1 cellular context compared by ENCODE assay signal in genomic region chr13:33217256-33217655, GRCh38.
TF ChIP-seq lines count a peak whose summit lies in the region.

No MANE protein-coding gene starts in this region.

TF ChIP-seq in H1, 55 proteins besides CTCF, POLR2A, EP300 and RAD21:
- TF ChIP-seq TBP (IDR thresholded peaks at IDR 0.05; ENCODE audit: low read depth, low read length): no peak
- no peak for TF ChIP-seq CREB1 (IDR thresholded peaks at IDR 0.05)
- TF ChIP-seq ATF3 (IDR thresholded peaks at IDR 0.05; ENCODE audit: insufficient read depth, low read depth, low read length): no peak
- TF ChIP-seq CEBPB (IDR thresholded peaks at IDR 0.05; ENCODE audit: low read depth, low read length): no peak
- no peak for TF ChIP-seq MAX (IDR thresholded peaks at IDR 0.05)
- TF ChIP-seq E2F6 (IDR thresholded peaks at IDR 0.05): no peak
- TF ChIP-seq GABPA (IDR thresholded peaks at IDR 0.05; ENCODE audit: borderline replicate concordance, insufficient read depth, low read length): no peak
- no peak for TF ChIP-seq CHD7 (IDR thresholded peaks at IDR 0.05; ENCODE audit: insufficient replicate concordance, low read length)
- TF ChIP-seq RBBP5 (IDR thresholded peaks at IDR 0.05; ENCODE audit: borderline replicate concordance, low read depth, low read length): no peak
- TF ChIP-seq BCL11A (IDR thresholded peaks at IDR 0.05; ENCODE audit: low read depth in 2 of 2, low read length in 2 of 2): no peak
- TF ChIP-seq ZNF274 (IDR thresholded peaks at IDR 0.05; ENCODE audit: borderline replicate concordance, extremely low read depth, low read length): no peak
- TF ChIP-seq ATF2 (IDR thresholded peaks at IDR 0.05; ENCODE audit: low read length): no peak
- TF ChIP-seq NRF1 (IDR thresholded peaks at IDR 0.05; ENCODE audit: low read depth, low read length): no peak
- no peak for TF ChIP-seq HDAC2 (IDR thresholded peaks at IDR 0.05; ENCODE audit: borderline replicate concordance in 1 of 2, low read depth in 2 of 2, low read length in 2 of 2)
- no peak for TF ChIP-seq MAFK (IDR thresholded peaks at IDR 0.05; ENCODE audit: low read depth, low read length)
- TF ChIP-seq JUN (IDR thresholded peaks at IDR 0.05; ENCODE audit: low read depth, low read length): no peak
- TF ChIP-seq SIRT6 (IDR thresholded peaks at IDR 0.05; ENCODE audit: low read length): no peak
- TF ChIP-seq CBX5 (IDR thresholded peaks at IDR 0.05; ENCODE audit: low read depth, low read length): no peak
- TF ChIP-seq SRF (IDR thresholded peaks at IDR 0.05; ENCODE audit: low read depth, low read length): no peak
- TF ChIP-seq CHD2 (IDR thresholded peaks at IDR 0.05; ENCODE audit: low read length): no peak
TF ChIP-seq in H1: peak in this region for 0.
